ENCODE assay signal across 23 cellular contexts in genomic region chr1:233777571-233777970, GRCh38.
DNase-seq lines count a peak whose midpoint lies in the region; ATAC-seq lines count a peak whose summit lies in the region.
"Had no signal": no experiment of that assay in that cellular context is flagged by ENCODE, and none has a peak within 500 bp of the region (broad histone marks: within the 10 kb centered on the region; RNA-seq: fewer than 3 reads in every experiment).

No MANE protein-coding gene starts in this region.

- DNase-seq in G401 (ENCODE audit: low spot score) (peak; percentile 7), globus pallidus (ENCODE audit: low spot score) (peak; percentile 95), middle frontal gyrus (ENCODE audit: extremely low spot score, low spot score) (peak; percentile 46), DMS 273 (lab: John Stamatoyannopoulos, UW; ENCODE audit: unreplicated experiment) (no peak), HUDEP-2 (lab: John Stamatoyannopoulos, UW; ENCODE audit: unreplicated experiment in 76 of 76) (no peak)
- DNase-seq: Caco-2; CD4-positive, alpha-beta memory T cell; DMS79 treated with DMSO at 0.1 percent for 48 hours; KBM-7; MV-4-11; NCI-H1105 treated with DMSO at 0.1 percent for 48 hours; NCI-H2029 treated with DMSO at 0.1 percent for 48 hours; NCI-H446 treated with DMSO at 0.1 percent for 48 hours; NCI-H526; NCI-H82; NK-92 treated with Interleukin-12 subunit alpha and Interleukin-12 subunit beta, amount 100 ng/mL, for 24 hours; PC-9; Right ventricle myocardium superior; RPMI8226 had no signal

- in situ Hi-C loops in G401 (cut with HindIII; ENCODE audit: low sequenced_read_pairs), result no loop called here

- H3K27ac ChIP-seq in temporal lobe (ENCODE audit: low read depth, low read length), result peak overlapping the region; percentile 98
- H3K27ac ChIP-seq: BLaER1 treated with 17β-estradiol and CSF1 and Interleukin-3, amounts not matched to agents 10 nM and 100 nM; PC-9; SJSA1 had no signal

- no peak for ATAC-seq in GM21576 (IDR thresholded peaks at IDR 0.05; ENCODE audit: unreplicated experiment)

Comparison
In these comparisons a context has a peak if more than half of its experiments do, and no peak if none do; other contexts are left out.
1. DNase-seq: peak in G401 (single experiment), globus pallidus (single experiment) and middle frontal gyrus (single experiment); none in DMS 273 (single experiment) and HUDEP-2 (0 of 76).